29 cellular contexts compared by ENCODE assay signal in the genomic region with DNA sequence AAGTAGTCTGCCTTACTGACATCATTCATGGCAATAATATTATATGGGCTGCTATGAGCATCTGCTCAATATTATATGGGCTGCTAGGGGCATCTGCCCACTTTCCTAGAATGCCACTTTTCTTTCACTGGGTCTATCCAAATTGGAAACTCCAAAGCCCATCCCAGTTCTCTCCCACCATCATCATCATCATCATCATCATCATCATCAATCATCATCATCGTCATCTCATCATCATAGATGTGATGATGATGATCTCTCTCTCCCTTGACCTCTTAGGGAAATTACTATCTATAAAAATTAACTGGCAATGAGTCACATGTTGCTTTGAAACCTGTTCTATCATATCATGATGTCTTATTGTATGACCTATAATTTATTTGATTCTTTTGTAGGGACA.
"Had no signal": no experiment of that assay in that cellular context is flagged by ENCODE, and none has a peak within 500 bp of the region (broad histone marks: within the 10 kb centered on the region; RNA-seq: fewer than 3 reads in every experiment).

No MANE protein-coding gene starts in this region.

- H3K27me3 Mint-ChIP-seq: dendritic cell treated with granulocyte-macrophage colony-stimulating factor and Interleukin-4, amounts not matched to agents 40 ng/mL and 50 ng/mL, for 4 days; effector memory CD8-positive, alpha-beta T cell had no signal

- H3K4me3 ChIP-seq: colonic mucosa, coronary artery, dorsolateral prefrontal cortex, esophagus muscularis mucosa, esophagus squamous epithelium, gastrocnemius medialis, gastroesophageal sphincter, heart left ventricle, heart right ventricle had no signal

- H3K36me3 ChIP-seq: colonic mucosa, esophagus muscularis mucosa, esophagus squamous epithelium, gastrocnemius medialis, gastroesophageal sphincter, heart left ventricle, heart right ventricle had no signal

- H3K9me3 ChIP-seq: colonic mucosa, esophagus muscularis mucosa, esophagus squamous epithelium, gastrocnemius medialis, gastroesophageal sphincter, heart left ventricle, heart right ventricle had no signal

- H3K27ac ChIP-seq: colonic mucosa, coronary artery, dorsolateral prefrontal cortex, epithelial cell of prostate, esophagus muscularis mucosa, esophagus squamous epithelium, foreskin keratinocyte, gastrocnemius medialis, gastroesophageal sphincter, heart left ventricle, heart right ventricle had no signal

- H3K27me3 ChIP-seq: colonic mucosa, dorsolateral prefrontal cortex, esophagus muscularis mucosa, esophagus squamous epithelium, foreskin keratinocyte, gastrocnemius medialis, gastroesophageal sphincter, heart left ventricle had no signal

- DNase-seq: colonic mucosa; cortex of kidney; dermis blood vessel endothelial cell; dorsolateral prefrontal cortex; effector CD4-positive, alpha-beta T cell; effector CD8-positive, alpha-beta T cell; effector memory CD4-positive, alpha-beta T cell; effector memory CD8-positive, alpha-beta T cell; endodermal cell; erythroblast; esophagus squamous epithelium; foreskin fibroblast; foreskin keratinocyte; foreskin melanocyte; gastrocnemius medialis; glutamatergic neuron; head of caudate nucleus; heart left ventricle; heart right ventricle had no signal

- H3K4me1 ChIP-seq: colonic mucosa, esophagus muscularis mucosa, esophagus squamous epithelium, foreskin keratinocyte, gastrocnemius medialis, gastroesophageal sphincter, heart left ventricle, heart right ventricle had no signal

- ATAC-seq: effector memory CD8-positive, alpha-beta T cell; esophagus mucosa; foreskin keratinocyte; gastrocnemius medialis; gastroesophageal sphincter; heart left ventricle; heart right ventricle had no signal

- H3K4me3 Mint-ChIP-seq: dendritic cell treated with granulocyte-macrophage colony-stimulating factor and Interleukin-4, amounts not matched to agents 40 ng/mL and 50 ng/mL, for 4 days; effector memory CD8-positive, alpha-beta T cell; endodermal cell had no signal

- FAIRE-seq: colon, endometrium, endothelial cell of umbilical vein, frontal cortex had no signal

- H3K9me3 Mint-ChIP-seq: dendritic cell treated with granulocyte-macrophage colony-stimulating factor and Interleukin-4, amounts not matched to agents 40 ng/mL and 50 ng/mL, for 4 days; effector memory CD8-positive, alpha-beta T cell; endodermal cell had no signal

- H3K27ac Mint-ChIP-seq: dendritic cell treated with granulocyte-macrophage colony-stimulating factor and Interleukin-4, amounts not matched to agents 40 ng/mL and 50 ng/mL, for 4 days; effector memory CD8-positive, alpha-beta T cell; endodermal cell had no signal

- H3K4me1 Mint-ChIP-seq: endodermal cell had no signal
